8 cellular contexts compared by ENCODE assay signal in genomic region chr17:11997147-11997971, GRCh38. TPM values are rescaled to one million over a fixed set of nuclear protein-coding genes. Genes with fewer than 3 reads are reported as not detected.
A peak's percentile ranks its signal among the peaks of the same experiment; 100 is the strongest.
DNase-seq lines count a peak whose midpoint lies in the region; ATAC-seq, FAIRE-seq and TF ChIP-seq lines count a peak whose summit lies in the region.

Gene ZNF18 (minus strand): TSS chr17:11997475. CDS start chr17:11992829, 4,646 bp downstream.

- H3K36me3 Mint-ChIP-seq in activated CD4-positive, alpha-beta T cell treated with anti-CD3 and anti-CD28 coated beads, Interleukin-2, amount 10 ng/mL, durations not matched to agents 24 days and 14 days (ENCODE audit: low read depth), result peaks cover 2% of the 10 kb centered on the region

- peak within 1 kb of the TSS; percentile 97 for H3K4me3 Mint-ChIP-seq in activated CD4-positive, alpha-beta T cell treated with anti-CD3 and anti-CD28 coated beads, Interleukin-2, amount 10 ng/mL, durations not matched to agents 24 days and 14 days

- BruUV-seq in HepG2 (replicated peaks; lab: Mats Ljungman, UMichigan), result no TSS peak

- peaks cover 14% of the 10 kb centered on the region for H3K4me1 ChIP-seq in BLaER1
- H3K4me1 ChIP-seq in HepG2 (ENCODE audit: insufficient read depth, low read length), result peaks cover 15% of the 10 kb centered on the region

- WGBS in HepG2 (ENCODE audit: low lambda C conversion rate), result 7% methylated on average over 23 of the region's 74 CpGs

- TF ChIP-seq POLR2A in HepG2 (IDR thresholded peaks at IDR 0.05; ENCODE audit: insufficient read depth in 1 of 2, low read depth in 2 of 2, low read length in 2 of 2), result peak; percentile 97 to 98

- ATAC-seq in HG03457 (IDR thresholded peaks at IDR 0.05; ENCODE audit: unreplicated experiment) (peak; percentile 97), HepG2 (peak; percentile 98)

- peak; percentile 23 for FAIRE-seq in HepG2 (lab: Jason Lieb, UNC)

- peaks cover 15% of the 10 kb centered on the region for H3K4me1 Mint-ChIP-seq in activated CD4-positive, alpha-beta T cell treated with anti-CD3 and anti-CD28 coated beads, Interleukin-2, amount 10 ng/mL, durations not matched to agents 24 days and 14 days

- CTCF ChIA-PET in HepG2 (lab: Yijun Ruan, JAX; ENCODE audit: low intra/inter-chr PET ratio, low total read pairs), result no interaction called here

- peak within 1 kb of the TSS; percentile 90 for H3K9ac ChIP-seq in BLaER1
- H3K9ac ChIP-seq in HepG2 (ENCODE audit: insufficient read depth, low read depth, low read length), result peak within 1 kb of the TSS; percentile 79

- H3K27ac ChIP-seq in BLaER1 (peak within 1 kb of the TSS; percentile 91), HepG2 (ENCODE audit: extremely low read length, insufficient read depth, low read length) (peak within 1 kb of the TSS; percentile 80)

- H3K36me3 ChIP-seq in BLaER1 (peaks cover 6% of the 10 kb centered on the region), HepG2 (replicated peaks in 1 of 2; ENCODE audit: control insufficient read depth in 1 of 2, insufficient read depth in 2 of 2, low read length in 2 of 2) (no peaks in the 10 kb centered on the region)

- peak within 1 kb of the TSS; percentile 94 for H3K27ac Mint-ChIP-seq in activated CD4-positive, alpha-beta T cell treated with anti-CD3 and anti-CD28 coated beads, Interleukin-2, amount 10 ng/mL, durations not matched to agents 24 days and 14 days

- no peaks in the 10 kb centered on the region for H3K79me2 ChIP-seq in HepG2 (ENCODE audit: insufficient read depth, low read length)

- no peak for TF ChIP-seq EP300 in HepG2 (IDR thresholded peaks at IDR 0.05; ENCODE audit: low read depth in 2 of 2, low read length in 2 of 2)
- TF ChIP-seq EP300 in HepG2 (CRISPR knock-in tag; IDR thresholded peaks at IDR 0.05; ENCODE audit: borderline replicate concordance), result no peak

- H2AFZ ChIP-seq in HepG2 (ENCODE audit: low read length), result peak within 1 kb of the TSS; percentile 84

- H3K9me3 ChIP-seq in BLaER1, result no peaks in the 10 kb centered on the region
- no peaks in the 10 kb centered on the region for H3K9me3 ChIP-seq in HepG2 (ENCODE audit: low read length)

- H3K27me3 Mint-ChIP-seq in activated CD4-positive, alpha-beta T cell treated with anti-CD3 and anti-CD28 coated beads, Interleukin-2, amount 10 ng/mL, durations not matched to agents 24 days and 14 days, result no peaks in the 10 kb centered on the region

- H3K4me3 ChIP-seq in BLaER1, result peak within 1 kb of the TSS; percentile 90
- peak within 1 kb of the TSS; percentile 80 to 98 (median 80) for H3K4me3 ChIP-seq in HepG2 (replicated peaks in 1 of 3; ENCODE audit: insufficient read depth in 1 of 3, low read depth in 2 of 3, low read length in 3 of 3)

- peaks cover 6% of the 10 kb centered on the region for H3K9me3 Mint-ChIP-seq in activated CD4-positive, alpha-beta T cell treated with anti-CD3 and anti-CD28 coated beads, Interleukin-2, amount 10 ng/mL, durations not matched to agents 24 days and 14 days

- intact Hi-C loops in activated CD4-positive, alpha-beta T cell treated with anti-CD3 and anti-CD28 coated beads, Interleukin-2, amount 10 ng/mL, durations not matched to agents 24 days and 14 days (cut with micrococcal nuclease), result loop anchor here (1.0 kb wide), 1 partner anchor 23 kb away; the partner anchor contains the start of gene MAP2K4
- intact Hi-C loops in HepG2 (cut with micrococcal nuclease; ENCODE audit: unreplicated experiment), result loop anchor here (5.0 kb wide), 1 partner anchor 90 kb away; no protein-coding TSS in a partner anchor

- DNase-seq in GM19240 (ENCODE audit: insufficient read length, low spot score), result peak; percentile 92
- DNase-seq in NCI-H526 (lab: John Stamatoyannopoulos, UW), result peak; percentile 39 to 93
- DNase-seq in activated CD4-positive, alpha-beta T cell treated with anti-CD3 and anti-CD28 coated beads, Interleukin-2, amount 10 ng/mL, durations not matched to agents 24 days and 14 days, result peak; percentile 99
- DNase-seq in dedifferentiated amniotic fluid mesenchymal stem cell (ENCODE audit: extremely low spot score), result peak; percentile 94
- DNase-seq in HepG2 (ENCODE audit: low spot score), result peak; percentile 82
- DNase-seq in stimulated activated CD4-positive, alpha-beta T cell treated with anti-CD3 and anti-CD28 coated beads, Interleukin-2, amount 100 ng/mL, for 48 hours, result peak; percentile 91 to 92

- in situ Hi-C loops in HepG2 (cut with HindIII; ENCODE audit: extremely low pct_ligation_motif_present, low pct_unique_long_range_greater_than_20kb), result no loop called here

- POLR2A ChIA-PET in HepG2 (lab: Yijun Ruan, JAX), result interaction anchor here (0.6 to 3.2 kb wide), 20 partner anchors 9 to 1020 kb away, joined by 3 to 112 read pairs (median 6); partner anchors contain the start of genes ELAC2 and MAP2K4

- H4K20me1 ChIP-seq in BLaER1 (no peaks in the 10 kb centered on the region), HepG2 (ENCODE audit: insufficient read depth, low read length) (no peaks in the 10 kb centered on the region)

- peak; percentile 26 for TF ChIP-seq CTCF in HepG2 (CRISPR knock-in tag; IDR thresholded peaks at IDR 0.05)

- H3K27me3 ChIP-seq in BLaER1, result no peaks in the 10 kb centered on the region
- H3K27me3 ChIP-seq in HepG2 (ENCODE audit: control insufficient read depth in 1 of 2, insufficient read depth in 2 of 2, low read length in 2 of 2), result peaks cover 0 to 3% of the 10 kb centered on the region in 2 experiments; a peak in 1 of 5 replicates

- H3K4me2 ChIP-seq in BLaER1 (peak within 1 kb of the TSS; percentile 82), HepG2 (ENCODE audit: low read depth, low read length) (peak within 1 kb of the TSS; percentile 96)

- peak; percentile 35; the same call in 1 of the 2 replicates for TF ChIP-seq RAD21 in HepG2 (CRISPR knock-in tag; IDR thresholded peaks at IDR 0.05)

TF ChIP-seq in HepG2, 621 proteins besides CTCF, POLR2A, EP300 and RAD21 (continues in another document):
- TF ChIP-seq CHD4 (IDR thresholded peaks at IDR 0.05; ENCODE audit: borderline replicate concordance, low read length) (no peak), HNF1A (IDR thresholded peaks at IDR 0.05; ENCODE audit: low read depth) (no peak), HNF1A (CRISPR knock-in tag; IDR thresholded peaks at IDR 0.05; ENCODE audit: borderline replicate concordance) (no peak), FOXJ3 (CRISPR knock-in tag; IDR thresholded peaks at IDR 0.05; ENCODE audit: borderline replicate concordance) (no peak), ZNF747 (CRISPR knock-in tag; IDR thresholded peaks at IDR 0.05; ENCODE audit: borderline replicate concordance) (no peak), MYC (CRISPR knock-in tag; IDR thresholded peaks at IDR 0.05; ENCODE audit: borderline replicate concordance) (peak; percentile 60; the same call in 1 of the 2 replicates)

RNA-seq across cellular contexts. Expression of gene ZNF18, which starts in this region (rescaled TPM):
- total RNA-seq in activated CD4-positive, alpha-beta T cell treated with anti-CD3 and anti-CD28 coated beads, Interleukin-2, amount 10 ng/mL, durations not matched to agents 24 days and 14 days, result 8.0 and 9.3 TPM in 2 replicates
- 5.4 and 6.7 TPM in 2 replicates for total RNA-seq in HepG2 (2016; rRNA removed; fragmentation: Illumina TruSeq; extraction: Trizol)
- 1.1 and 1.6 TPM in 2 replicates for total RNA-seq in HepG2 (2016; cell fraction: cytosol; rRNA removed; fragmentation: Illumina TruSeq; extraction: Trizol; ENCODE audit: low read depth)
- total RNA-seq in HepG2 (2016; cell fraction: insoluble cytoplasmic fraction; rRNA removed; fragmentation: Illumina TruSeq; extraction: Trizol), result 5.9 and 6.1 TPM in 2 replicates
- 3.9 and 4.0 TPM in 2 replicates for total RNA-seq in HepG2 (2016; cell fraction: membrane; rRNA removed; fragmentation: Illumina TruSeq; extraction: Trizol)
- total RNA-seq in HepG2 (2016; cell fraction: nucleus; rRNA removed; fragmentation: Illumina TruSeq; extraction: Trizol), result 5.6 and 7.6 TPM in 2 replicates
- polyA plus RNA-seq in HepG2 (2011; rRNA removed), result 2.4 and 2.8 TPM in 2 replicates
- 1.1 and 1.6 TPM in 2 replicates for polyA plus RNA-seq in HepG2 (2011; cell fraction: cytosol; rRNA removed)
- polyA plus RNA-seq in HepG2 (2011; cell fraction: nucleus; rRNA removed), result 3.0 and 3.6 TPM in 2 replicates
- 2.3 and 2.4 TPM in 2 replicates for polyA plus RNA-seq in HepG2 (2012)
- 0.37 and 0.53 TPM in 2 replicates for polyA plus RNA-seq in HepG2 (2016; cell fraction: cytosol; fragmentation: Illumina TruSeq; extraction: Trizol; ENCODE audit: low read depth)
- polyA plus RNA-seq in HepG2 (2016; cell fraction: insoluble cytoplasmic fraction; fragmentation: Illumina TruSeq; extraction: Trizol; ENCODE audit: low read depth), result 4.1 and 4.2 TPM in 2 replicates
- polyA plus RNA-seq in HepG2 (2016; cell fraction: membrane; fragmentation: Illumina TruSeq; extraction: Trizol; ENCODE audit: low read depth), result 1.0 and 1.3 TPM in 2 replicates
- 9.7 and 10.7 TPM in 2 replicates for polyA plus RNA-seq in HepG2 (2016; cell fraction: nucleus; fragmentation: Illumina TruSeq; extraction: Trizol; ENCODE audit: insufficient read depth, low read depth)
- polyA minus RNA-seq in HepG2 (2011; rRNA and poly(A)+ RNA removed; ENCODE audit: low replicate concordance), result 1.5 and 4.7 TPM in 2 replicates
- 1.7 and 1.9 TPM in 2 replicates for polyA minus RNA-seq in HepG2 (2011; cell fraction: cytosol; rRNA and poly(A)+ RNA removed)
- 3.3 and 3.9 TPM in 2 replicates for polyA minus RNA-seq in HepG2 (2011; cell fraction: nucleus; rRNA and poly(A)+ RNA removed)

Comparison
In these comparisons a context has a peak if more than half of its experiments do, and no peak if none do; other contexts are left out.
1. Peak in every context shown above with its lines: DNase-seq, ATAC-seq, H3K4me3 ChIP-seq and H3K27ac ChIP-seq.